8 cellular contexts compared by ENCODE assay signal in the genomic region with DNA sequence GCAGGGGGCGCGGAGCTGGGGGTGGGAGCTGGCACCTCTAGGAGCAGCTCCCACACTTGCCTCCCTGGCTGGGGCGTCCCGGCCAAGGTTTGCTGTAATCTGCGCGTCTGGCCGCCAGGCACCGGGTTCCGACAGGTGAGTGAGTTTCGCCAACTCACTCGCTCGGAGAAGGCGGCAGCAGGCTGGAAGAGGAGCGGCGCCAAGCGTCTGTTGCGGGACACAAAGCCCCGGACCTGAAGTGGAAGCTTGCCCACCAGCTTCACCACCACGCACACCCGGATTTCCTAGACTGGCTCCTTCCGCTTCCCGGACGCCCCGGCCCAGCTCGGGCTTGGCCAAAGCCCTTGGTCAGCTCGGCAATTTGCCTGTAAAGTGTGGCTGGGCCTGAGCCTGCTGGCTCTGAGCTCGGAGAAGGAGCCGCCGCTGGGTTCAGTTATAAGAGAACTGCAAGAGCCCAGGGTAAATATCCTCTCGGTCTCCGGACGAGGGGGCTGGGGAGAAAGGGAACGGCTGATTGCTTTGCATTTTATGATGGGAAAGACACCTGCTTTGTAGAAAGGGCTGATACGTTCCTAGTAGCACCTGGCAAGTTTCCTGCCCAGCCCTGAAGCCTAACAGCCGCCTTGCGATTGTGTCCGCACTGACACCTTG. TPM values are rescaled to one million over a fixed set of nuclear protein-coding genes. Genes with fewer than 3 reads are reported as not detected.
DNase-seq lines count a peak whose midpoint lies in the region; ATAC-seq and TF ChIP-seq lines count a peak whose summit lies in the region.

No MANE protein-coding gene starts in this region.

- H3K4me1 Mint-ChIP-seq in activated naive CD8-positive, alpha-beta T cell treated with anti-CD3 and anti-CD28 coated beads, Interleukin-2, amount 50 U/mL, for 24 hours, result peaks cover 12% of the 10 kb centered on the region
- peaks cover 12% of the 10 kb centered on the region for H3K4me1 Mint-ChIP-seq in nephron progenitor cell

- TF ChIP-seq CTCF in nephron progenitor cell (IDR thresholded peaks at IDR 0.05), result no peak

- DNase-seq in stimulated activated CD4-positive, alpha-beta T cell treated with anti-CD3 and anti-CD28 coated beads, Interleukin-15, amount 100 ng/mL, for 24 hours, result peak; percentile 34
- no peak for DNase-seq in stimulated activated CD4-positive, alpha-beta T cell treated with anti-CD3 and anti-CD28 coated beads, Interleukin-4, amount 100 ng/mL, for 1 hour
- peak; percentile 9 for DNase-seq in activated naive CD8-positive, alpha-beta T cell treated with anti-CD3 and anti-CD28 coated beads, Interleukin-2, amount 50 U/mL, for 24 hours
- DNase-seq in hypothalamus (lab: John Stamatoyannopoulos, UW), result peak in 30 of 51 donors; percentile 9 to 76 (median 35)
- DNase-seq in sciatic nerve (ENCODE audit: low spot score), result peak; percentile 71
- no peak for DNase-seq in nephron progenitor cell

- ATAC-seq in activated naive CD8-positive, alpha-beta T cell treated with anti-CD3 and anti-CD28 coated beads, Interleukin-2, amount 50 U/mL, for 24 hours, result peak; percentile 49
- ATAC-seq in sciatic nerve, result peak; percentile 78
- ATAC-seq in GM21737 (IDR thresholded peaks at IDR 0.05; ENCODE audit: unreplicated experiment), result no peak
- ATAC-seq in GM18870 (IDR thresholded peaks at IDR 0.05; ENCODE audit: unreplicated experiment), result no peak

- intact Hi-C loops in sciatic nerve (cut with DNase I), result no loop called here

- H3K27me3 Mint-ChIP-seq in activated naive CD8-positive, alpha-beta T cell treated with anti-CD3 and anti-CD28 coated beads, Interleukin-2, amount 50 U/mL, for 24 hours, result peaks cover 34% of the 10 kb centered on the region
- peaks cover 25% of the 10 kb centered on the region for H3K27me3 Mint-ChIP-seq in nephron progenitor cell (ENCODE audit: low read depth, poor library complexity)

- H3K27ac Mint-ChIP-seq in activated naive CD8-positive, alpha-beta T cell treated with anti-CD3 and anti-CD28 coated beads, Interleukin-2, amount 50 U/mL, for 24 hours, result no peak overlapping the region
- no peak overlapping the region for H3K27ac Mint-ChIP-seq in nephron progenitor cell

- no peaks in the 10 kb centered on the region for H3K9me3 Mint-ChIP-seq in activated naive CD8-positive, alpha-beta T cell treated with anti-CD3 and anti-CD28 coated beads, Interleukin-2, amount 50 U/mL, for 24 hours
- peaks cover 4% of the 10 kb centered on the region for H3K9me3 Mint-ChIP-seq in nephron progenitor cell

- H3K4me3 Mint-ChIP-seq in activated naive CD8-positive, alpha-beta T cell treated with anti-CD3 and anti-CD28 coated beads, Interleukin-2, amount 50 U/mL, for 24 hours, result peak overlapping the region; percentile 67
- H3K4me3 Mint-ChIP-seq in nephron progenitor cell, result no peak overlapping the region

- H3K36me3 Mint-ChIP-seq in activated naive CD8-positive, alpha-beta T cell treated with anti-CD3 and anti-CD28 coated beads, Interleukin-2, amount 50 U/mL, for 24 hours (ENCODE audit: low read depth), result no peaks in the 10 kb centered on the region
- H3K36me3 Mint-ChIP-seq in nephron progenitor cell (ENCODE audit: low read depth), result no peaks in the 10 kb centered on the region

RNA-seq across cellular contexts. Expression of gene GNA14, which starts 0.5 kb away (rescaled TPM):
- total RNA-seq in sciatic nerve, result 8.0 TPM

Comparison
In these comparisons a context has a peak if more than half of its experiments do, and no peak if none do; other contexts are left out.
1. DNase-seq: peak in stimulated activated CD4-positive, alpha-beta T cell treated with anti-CD3 and anti-CD28 coated beads, Interleukin-15, amount 100 ng/mL, for 24 hours (single experiment), activated naive CD8-positive, alpha-beta T cell treated with anti-CD3 and anti-CD28 coated beads, Interleukin-2, amount 50 U/mL, for 24 hours (single experiment), hypothalamus (30 of 51) and sciatic nerve (single experiment); none in stimulated activated CD4-positive, alpha-beta T cell treated with anti-CD3 and anti-CD28 coated beads, Interleukin-4, amount 100 ng/mL, for 1 hour (single experiment) and nephron progenitor cell (single experiment).
2. ATAC-seq: peak in activated naive CD8-positive, alpha-beta T cell treated with anti-CD3 and anti-CD28 coated beads, Interleukin-2, amount 50 U/mL, for 24 hours (single experiment) and sciatic nerve (single experiment); none in GM21737 (single experiment) and GM18870 (single experiment).